In genomic region chr2:1550076-1550475, GRCh38 we compare ENCODE assay signal across 12 cellular contexts.
"Had no signal": no experiment of that assay in that cellular context is flagged by ENCODE, and none has a peak within 500 bp of the region (broad histone marks: within the 10 kb centered on the region; RNA-seq: fewer than 3 reads in every experiment).

No MANE protein-coding gene starts in this region.

- H3K27me3 Mint-ChIP-seq: activated T-helper 17 cell treated with anti-CD3 and anti-CD28 coated beads, Interleukin-2, amount 50 U/mL, for 72 hours had no signal

- FAIRE-seq: endometrium, frontal cortex, small intestine had no signal

- DNase-seq: cortex of kidney had no signal

- H3K27me3 ChIP-seq: ascending aorta, ovary had no signal

- H3K9me3 Mint-ChIP-seq: activated B cell treated with CpG ODN at 0.5 μM for 24 hours; activated CD4-positive, alpha-beta memory T cell treated with anti-CD3 and anti-CD28 coated beads for 36 hours; activated T-helper 17 cell treated with anti-CD3 and anti-CD28 coated beads, Interleukin-2, amount 50 U/mL, for 72 hours; naive B cell had no signal

- H3K27ac ChIP-seq: ascending aorta, ovary, thoracic aorta had no signal

- H3K4me3 ChIP-seq: ascending aorta, mucosa of descending colon, ovary had no signal

- H3K36me3 Mint-ChIP-seq: activated CD4-positive, alpha-beta memory T cell treated with anti-CD3 and anti-CD28 coated beads for 36 hours; naive B cell had no signal

- H3K9me3 ChIP-seq: ascending aorta, mucosa of descending colon, ovary, thoracic aorta had no signal

- H3K27ac Mint-ChIP-seq: activated B cell treated with CpG ODN at 0.5 μM for 24 hours; activated CD4-positive, alpha-beta memory T cell treated with anti-CD3 and anti-CD28 coated beads for 36 hours; activated T-helper 17 cell treated with anti-CD3 and anti-CD28 coated beads, Interleukin-2, amount 50 U/mL, for 72 hours had no signal

- H3K4me3 Mint-ChIP-seq: activated B cell treated with CpG ODN at 0.5 μM for 24 hours; activated CD4-positive, alpha-beta memory T cell treated with anti-CD3 and anti-CD28 coated beads for 36 hours; activated T-helper 17 cell treated with anti-CD3 and anti-CD28 coated beads, Interleukin-2, amount 50 U/mL, for 72 hours; naive B cell had no signal

- H3K36me3 ChIP-seq: ascending aorta, ovary, thoracic aorta had no signal
